ENCODE assay signal across 8 cellular contexts in genomic region chr19:28468701-28469459, GRCh38.
DNase-seq lines count a peak whose midpoint lies in the region; ATAC-seq lines count a peak whose summit lies in the region.

No MANE protein-coding gene starts in this region.

- DNase-seq in COLO829 (ENCODE audit: low spot score) (peak; percentile 6), NAMALWA (ENCODE audit: low spot score) (peak; percentile 87), amniotic epithelial cell (ENCODE audit: low read depth) (peak; percentile 4), NCI-H524 (lab: John Stamatoyannopoulos, UW) (no peak), NCI-H1694 treated with DMSO at 0.1 percent for 48 hours (lab: John Stamatoyannopoulos, UW) (no peak)
- peak in 7 of 10 donors; percentile 5 to 32 (median 12) for DNase-seq in naive thymus-derived CD8-positive, alpha-beta T cell

- peaks cover 0 to 13% (median 0%) of the 10 kb centered on the region in 5 donors for H3K27me3 Mint-ChIP-seq in naive thymus-derived CD8-positive, alpha-beta T cell

- H3K4me3 Mint-ChIP-seq in naive thymus-derived CD8-positive, alpha-beta T cell, result peak overlapping the region in 9 of 10 donors; percentile 25 to 78 (median 63)

- peak overlapping the region; percentile 18 to 92 (median 80) for H3K27ac Mint-ChIP-seq in naive thymus-derived CD8-positive, alpha-beta T cell

- peaks cover 5 to 61% (median 30%) of the 10 kb centered on the region in 4 donors for H3K4me1 Mint-ChIP-seq in naive thymus-derived CD8-positive, alpha-beta T cell

- POLR2A ChIA-PET in naive thymus-derived CD8-positive, alpha-beta T cell (lab: Charles Lee), result no interaction called here

- no peaks in the 10 kb centered on the region for H3K9me3 Mint-ChIP-seq in naive thymus-derived CD8-positive, alpha-beta T cell

- peak in 1 of 2 donors; percentile 38 for ATAC-seq in naive thymus-derived CD8-positive, alpha-beta T cell
- ATAC-seq in HG03039 (IDR thresholded peaks at IDR 0.05; ENCODE audit: unreplicated experiment) (no peak), HG03095 (IDR thresholded peaks at IDR 0.05; ENCODE audit: unreplicated experiment) (no peak)

- H3K36me3 Mint-ChIP-seq in naive thymus-derived CD8-positive, alpha-beta T cell, result no peaks in the 10 kb centered on the region

Comparison
In these comparisons a context has a peak if more than half of its experiments do, and no peak if none do; other contexts are left out.
1. DNase-seq: peak in COLO829 (single experiment), NAMALWA (single experiment), amniotic epithelial cell (single experiment) and naive thymus-derived CD8-positive, alpha-beta T cell (7 of 10); none in NCI-H524 (0 of 2) and NCI-H1694 treated with DMSO at 0.1 percent for 48 hours (single experiment).